Comparison of ENCODE assay signal across 2 cellular contexts in the genomic region with DNA sequence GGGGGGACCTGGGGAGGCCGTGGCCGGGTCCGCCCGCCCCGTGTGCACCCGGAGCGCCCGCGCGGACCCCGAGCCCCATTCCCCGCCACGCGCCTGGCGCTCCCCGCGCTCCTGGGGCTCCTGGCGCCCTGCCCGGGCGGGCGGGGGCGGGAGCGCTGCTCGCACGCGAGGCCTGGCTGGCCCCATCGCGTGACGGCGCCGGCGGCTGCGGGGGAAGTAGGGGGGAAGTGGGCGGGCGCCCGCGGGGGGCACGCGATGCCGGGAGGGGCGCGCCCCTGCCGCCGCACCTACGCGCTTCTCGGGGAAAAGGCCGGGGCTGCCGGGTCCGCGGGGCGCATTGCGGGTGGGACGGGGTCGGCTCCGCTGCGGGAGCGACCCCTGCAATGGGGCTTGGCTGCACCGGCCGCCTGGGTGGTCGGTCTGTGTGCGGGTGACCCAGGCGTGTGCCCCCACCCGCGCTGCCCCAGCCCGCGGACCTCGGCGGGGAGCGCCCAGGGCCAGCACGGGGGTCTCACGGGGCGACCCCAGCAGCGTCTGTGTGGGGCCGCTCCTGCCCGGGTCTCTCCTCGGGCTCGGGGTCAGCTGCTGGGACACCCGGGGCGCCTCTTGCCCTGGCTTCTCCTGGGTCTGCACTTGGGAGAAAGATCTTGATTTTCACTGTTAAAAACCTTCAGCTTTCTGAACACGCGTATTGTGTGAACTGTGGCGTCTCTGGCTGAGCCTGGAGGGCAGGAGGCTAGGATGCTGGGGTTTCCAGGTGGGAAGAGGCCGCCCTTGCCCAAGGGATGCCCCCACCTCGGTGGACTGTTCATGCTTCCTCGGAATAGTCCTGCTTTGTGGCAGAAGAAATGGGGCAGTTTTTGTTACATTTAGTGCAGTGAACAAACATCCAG.
TF ChIP-seq lines count a peak whose summit lies in the region.

No MANE protein-coding gene starts in this region.

TF ChIP-seq in SK-N-SH, 30 proteins besides CTCF, POLR2A, EP300 and RAD21 (continued from another document):
- TF ChIP-seq MAX (IDR thresholded peaks at IDR 0.05; ENCODE audit: low read depth), result no peak
- TF ChIP-seq RCOR1 (IDR thresholded peaks at IDR 0.05; ENCODE audit: low read length), result no peak
- no peak for TF ChIP-seq TAF1 (IDR thresholded peaks at IDR 0.05; ENCODE audit: borderline replicate concordance, low read depth, low read length)
- no peak for TF ChIP-seq MEF2A (IDR thresholded peaks at IDR 0.05; ENCODE audit: borderline replicate concordance, low read depth)
- TF ChIP-seq GABPA (IDR thresholded peaks at IDR 0.05; ENCODE audit: low read depth), result no peak
- no peak for TF ChIP-seq SMC3 (IDR thresholded peaks at IDR 0.05; ENCODE audit: low read depth, low read length)
- TF ChIP-seq RFX5 (IDR thresholded peaks at IDR 0.05; ENCODE audit: low read length), result no peak

TF ChIP-seq in SK-N-SH treated with all-trans-retinoic acid at 6 μM for 48 hours, 23 proteins besides CTCF, POLR2A, EP300 and RAD21 (continued from another document):
- TF ChIP-seq CSRNP3 (CRISPR knock-in tag; IDR thresholded peaks at IDR 0.05) (no peak), OSR1 (CRISPR knock-in tag; IDR thresholded peaks at IDR 0.05) (no peak), CSDC2 (CRISPR knock-in tag; IDR thresholded peaks at IDR 0.05) (no peak), ZNF565 (CRISPR knock-in tag; conservative IDR thresholded peaks at IDR 0.05; ENCODE audit: low read depth) (no peak), ISL1 (CRISPR knock-in tag; IDR thresholded peaks at IDR 0.05) (no peak), ZFP3 (CRISPR knock-in tag; IDR thresholded peaks at IDR 0.05) (no peak), PPARA (CRISPR knock-in tag; IDR thresholded peaks at IDR 0.05; ENCODE audit: borderline replicate concordance) (no peak)
